Comparison of ENCODE assay signal across 18 cellular contexts in the genomic region with DNA sequence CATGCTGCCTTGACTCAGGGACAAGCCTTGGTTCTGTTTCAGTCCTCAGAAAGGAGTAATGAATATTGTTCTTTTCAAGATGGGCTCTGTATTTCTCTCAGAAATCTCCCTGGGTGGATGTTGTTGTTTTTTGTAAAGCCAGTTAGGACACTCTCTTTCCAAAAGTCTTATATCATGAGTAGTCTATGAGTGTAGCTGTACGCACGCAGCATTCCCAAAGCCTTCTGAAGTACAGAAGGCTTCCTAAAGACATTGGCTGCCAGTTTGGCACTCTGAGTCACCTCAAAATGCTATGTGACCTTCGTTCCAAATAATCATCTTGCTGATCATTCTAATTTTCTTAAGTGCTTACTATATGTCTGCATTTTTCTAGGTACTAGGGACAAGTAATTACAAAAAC. TPM values are rescaled to one million over a fixed set of nuclear protein-coding genes. Genes with fewer than 3 reads are reported as not detected.
DNase-seq lines count a peak whose midpoint lies in the region; ATAC-seq, FAIRE-seq and TF ChIP-seq lines count a peak whose summit lies in the region.
"Had no signal": no experiment of that assay in that cellular context is flagged by ENCODE, and none has a peak within 500 bp of the region (broad histone marks: within the 10 kb centered on the region; RNA-seq: fewer than 3 reads in every experiment).

No MANE protein-coding gene starts in this region.

- no peak overlapping the region for H3K9ac ChIP-seq in keratinocyte (ENCODE audit: control insufficient read depth, extremely low read depth, insufficient read depth, low read length)

- peak; percentile 5 for FAIRE-seq in keratinocyte (lab: Jason Lieb, UNC)
- FAIRE-seq: bronchial epithelial cell had no signal

- no peaks in the 10 kb centered on the region for H3K9me3 Mint-ChIP-seq in osteocyte (ENCODE audit: unreplicated experiment)
- H3K9me3 Mint-ChIP-seq: CD8-positive, alpha-beta memory T cell; stimulated activated naive CD8-positive, alpha-beta T cell treated with anti-CD3 and anti-CD28 coated beads, Interleukin-15, Interleukin-2, amounts not matched to agents 100 ng/mL and 50 ng/mL, for 24 hours had no signal

- no peaks in the 10 kb centered on the region for H3K27me3 ChIP-seq in keratinocyte (ENCODE audit: control insufficient read depth, extremely low read depth, insufficient read depth, low read length)
- H3K27me3 ChIP-seq: upper lobe of right lung had no signal

- dilution Hi-C loops in keratinocyte (cut with MboI; ENCODE audit: extremely low pct_ligation_motif_present, low sequenced_read_pairs): no loop called here

- H3K79me2 ChIP-seq in keratinocyte (ENCODE audit: control insufficient read depth, insufficient read depth, low read length): no peaks in the 10 kb centered on the region

- ATAC-seq in omental fat pad (ENCODE audit: low FRiP score): no peak

- peak; percentile 27 for DNase-seq in AG09309 (ENCODE audit: low read depth)
- DNase-seq in HS-5 (ENCODE audit: low read depth): peak; percentile 47
- peak; percentile 68 to 88 for DNase-seq in cardiac fibroblast (ENCODE audit: low read depth in 2 of 2)
- no peak for DNase-seq in keratinocyte (ENCODE audit: low read depth, low spot score)
- DNase-seq in omental fat pad (ENCODE audit: low spot score): no peak
- no peak for DNase-seq in osteocyte (ENCODE audit: extremely low spot score, unreplicated experiment)
- no peak for DNase-seq in SIG-M5 (lab: John Stamatoyannopoulos, UW)
- no peak for DNase-seq in activated naive CD4-positive, alpha-beta T cell treated with Interleukin-2 at 50 U/mL for 16 hours
- DNase-seq: activated naive CD4-positive, alpha-beta T cell treated with anti-CD3 and anti-CD28 coated beads, Interleukin-2, amount 50 U/mL, for 16 hours; activated T-cell treated with anti-CD3 and anti-CD28 coated beads for 4 hours; CD8-positive, alpha-beta memory T cell; Right ventricle myocardium superior; upper lobe of right lung had no signal

- H3K4me2 ChIP-seq in keratinocyte (ENCODE audit: control insufficient read depth, extremely low read depth, insufficient read depth, low read depth, low read length): no peak overlapping the region

- H2AFZ ChIP-seq in keratinocyte (ENCODE audit: control insufficient read depth, low read length): no peak overlapping the region

- H3K9me1 ChIP-seq in keratinocyte (ENCODE audit: control insufficient read depth, extremely low read depth, insufficient read depth, low read length): no peaks in the 10 kb centered on the region

- H3K27me3 Mint-ChIP-seq in osteocyte (ENCODE audit: unreplicated experiment): no peaks in the 10 kb centered on the region
- H3K27me3 Mint-ChIP-seq: CD8-positive, alpha-beta memory T cell had no signal

- H3K9me3 ChIP-seq in keratinocyte (ENCODE audit: control insufficient read depth, low read depth, low read length): no peaks in the 10 kb centered on the region
- H3K9me3 ChIP-seq: upper lobe of right lung had no signal

- H3K36me3 ChIP-seq in keratinocyte (ENCODE audit: control insufficient read depth in 2 of 2, extremely low read depth in 1 of 2, insufficient read depth in 2 of 2, low read length in 2 of 2): no peaks in the 10 kb centered on the region

- no peak overlapping the region for H3K27ac Mint-ChIP-seq in osteocyte (ENCODE audit: unreplicated experiment)
- H3K27ac Mint-ChIP-seq: CD8-positive, alpha-beta memory T cell; stimulated activated naive CD8-positive, alpha-beta T cell treated with anti-CD3 and anti-CD28 coated beads, Interleukin-15, Interleukin-2, amounts not matched to agents 100 ng/mL and 50 ng/mL, for 24 hours had no signal

- H3K4me3 Mint-ChIP-seq in osteocyte (ENCODE audit: unreplicated experiment): no peak overlapping the region
- H3K4me3 Mint-ChIP-seq: CD8-positive, alpha-beta memory T cell; stimulated activated naive CD8-positive, alpha-beta T cell treated with anti-CD3 and anti-CD28 coated beads, Interleukin-15, Interleukin-2, amounts not matched to agents 100 ng/mL and 50 ng/mL, for 24 hours had no signal

- H3K4me1 ChIP-seq in keratinocyte (ENCODE audit: control insufficient read depth, extremely low read depth, insufficient read depth, low read length): no peaks in the 10 kb centered on the region
- H3K4me1 ChIP-seq: upper lobe of right lung had no signal

- H3K4me1 Mint-ChIP-seq in osteocyte (ENCODE audit: unreplicated experiment): no peaks in the 10 kb centered on the region
- H3K4me1 Mint-ChIP-seq: CD8-positive, alpha-beta memory T cell had no signal

- TF ChIP-seq CTCF in AG09309 (IDR thresholded peaks at IDR 0.05; ENCODE audit: control insufficient read depth, insufficient read depth, low read depth, low read length, missing control alignments): no peak
- no peak for TF ChIP-seq CTCF in cardiac fibroblast (IDR thresholded peaks at IDR 0.05; ENCODE audit: low read depth, low read length)
- TF ChIP-seq CTCF in keratinocyte (optimal IDR thresholded peaks at IDR 0.05 in 1 of 3, IDR thresholded peaks at IDR 0.05 in 1 of 3, conservative IDR thresholded peaks at IDR 0.05 in 1 of 3; ENCODE audit: extremely low read depth in 1 of 3, insufficient read depth in 2 of 3, low read length in 3 of 3): no peak
- no peak for TF ChIP-seq CTCF in omental fat pad (IDR thresholded peaks at IDR 0.05)
- no peak for TF ChIP-seq CTCF in osteocyte (IDR thresholded peaks at IDR 0.05)

- peaks cover 11% of the 10 kb centered on the region for H3K36me3 Mint-ChIP-seq in osteocyte (ENCODE audit: unreplicated experiment)
- H3K36me3 Mint-ChIP-seq: CD8-positive, alpha-beta memory T cell had no signal

- H3K4me3 ChIP-seq in AG09309 (ENCODE audit: control insufficient read depth, low read depth, low read length) (no peak overlapping the region), cardiac fibroblast (replicated peaks in 1 of 2; ENCODE audit: low read depth in 2 of 2, low read length in 2 of 2) (no peak overlapping the region), keratinocyte (ENCODE audit: control insufficient read depth in 2 of 3, extremely low read depth in 1 of 3, insufficient read depth in 2 of 3, low read depth in 1 of 3, low read length in 3 of 3) (no peak overlapping the region)
- H3K4me3 ChIP-seq: upper lobe of right lung had no signal

- H3K27ac ChIP-seq in keratinocyte (ENCODE audit: control insufficient read depth, insufficient read depth, low read length): no peak overlapping the region
- H3K27ac ChIP-seq: upper lobe of right lung had no signal

- no peaks in the 10 kb centered on the region for H4K20me1 ChIP-seq in keratinocyte (ENCODE audit: control insufficient read depth, extremely low read depth, insufficient read depth, low read length)

RNA-seq across cellular contexts. Expression of a gene that starts 16.7 kb away (rescaled TPM):
- not detected in 3 replicates for polyA plus RNA-seq in keratinocyte
- not detected for polyA plus RNA-seq in keratinocyte (2011; ENCODE audit: low read depth)
- polyA plus RNA-seq in keratinocyte (2011; cell fraction: cytosol; rRNA removed): not detected in 2 replicates
- polyA plus RNA-seq in keratinocyte (2011; cell fraction: nucleus; rRNA removed): not detected in 2 replicates
- not detected in 2 replicates for polyA plus RNA-seq in keratinocyte (2012; ENCODE audit: low replicate concordance)
- polyA minus RNA-seq in keratinocyte: not detected in 3 replicates
- not detected for polyA minus RNA-seq in keratinocyte (2011; cell fraction: cytosol; rRNA and poly(A)+ RNA removed)
- polyA minus RNA-seq in keratinocyte (2011; cell fraction: nucleus; rRNA and poly(A)+ RNA removed): not detected in 2 replicates
- total RNA-seq in omental fat pad (1 to 10 TPM in 2 of 4 donors, not detected in 2; 1.1 to 2.4 TPM), osteocyte (1.9 TPM in 1 of 2 replicates, not detected in the other)
- total RNA-seq: A673; CD8-positive, alpha-beta memory T cell; mononuclear cell; Right ventricle myocardium superior; T-helper 1 cell treated with Interleukin-12 subunit alpha and Interleukin-12 subunit beta and Interleukin-4 antibody, amounts not matched to agents 30 ng/mL and 1 ng/mL, for 36 hours; upper lobe of right lung had no signal
- polyA plus RNA-seq: CD8-positive, alpha-beta memory T cell had no signal

Comparison
In these comparisons a context has a peak if more than half of its experiments do, and no peak if none do; other contexts are left out.
1. DNase-seq: peak in AG09309 (single experiment), HS-5 (single experiment) and cardiac fibroblast (2 of 2); none in keratinocyte (single experiment), omental fat pad (single experiment), osteocyte (single experiment), SIG-M5 (single experiment) and activated naive CD4-positive, alpha-beta T cell treated with Interleukin-2 at 50 U/mL for 16 hours (single experiment).